In genomic region chrX:16445166-16445752, GRCh38 we compare ENCODE assay signal across 8 cellular contexts.
DNase-seq lines count a peak whose midpoint lies in the region; ATAC-seq and TF ChIP-seq lines count a peak whose summit lies in the region.

No MANE protein-coding gene starts in this region.

- TF ChIP-seq CTCF in GM10266 (IDR thresholded peaks at IDR 0.05; ENCODE audit: control insufficient read depth, insufficient read depth, low read depth, missing control alignments), result peak; percentile 62

- ATAC-seq in HG03103 (IDR thresholded peaks at IDR 0.05; ENCODE audit: low read depth, unreplicated experiment) (peak; percentile 60), HG03432 (IDR thresholded peaks at IDR 0.05; ENCODE audit: unreplicated experiment) (no peak)

- DNase-seq in A172 (ENCODE audit: low spot score) (peak; percentile 47), GM10266 (ENCODE audit: extremely low spot score) (peak; percentile 28), RKO (ENCODE audit: low spot score) (peak; percentile 55), kidney tubule cell (ENCODE audit: low spot score) (peak; percentile 59)
- peak; percentile 35 for DNase-seq in activated naive CD4-positive, alpha-beta T cell treated with anti-CD3 and anti-CD28 coated beads, Interleukin-2, amount 50 U/mL, for 16 hours
- DNase-seq in stimulated activated CD8-positive, alpha-beta memory T cell treated with anti-CD3 and anti-CD28 coated beads, Interleukin-7, amount 100 ng/mL, for 4 hours (ENCODE audit: low read depth in 2 of 2), result peak; percentile 12 to 13
